Comparison of ENCODE assay signal across 17 cellular contexts in the genomic region with DNA sequence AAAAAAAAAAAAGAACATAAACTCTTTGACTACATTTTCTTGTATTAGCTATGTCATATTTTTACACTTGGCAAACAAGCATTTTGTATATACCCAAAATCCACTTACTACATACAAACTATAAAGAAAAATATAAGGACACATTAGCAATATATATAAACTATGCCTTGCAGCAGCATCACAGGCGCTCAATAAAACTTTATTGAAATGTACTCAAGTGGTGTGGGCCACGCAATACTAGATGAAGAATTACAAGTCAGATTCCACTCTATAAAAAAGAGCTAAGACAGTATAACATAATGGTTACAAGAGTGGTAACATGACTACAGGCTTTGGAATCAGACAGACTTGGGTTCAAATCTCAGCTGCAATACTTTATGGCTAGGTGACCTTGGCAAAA. TPM values are rescaled to one million over a fixed set of nuclear protein-coding genes. Genes with fewer than 3 reads are reported as not detected.
DNase-seq lines count a peak whose midpoint lies in the region; ATAC-seq and TF ChIP-seq lines count a peak whose summit lies in the region.
"Had no signal": no experiment of that assay in that cellular context is flagged by ENCODE, and none has a peak within 500 bp of the region (broad histone marks: within the 10 kb centered on the region; RNA-seq: fewer than 3 reads in every experiment).

No MANE protein-coding gene starts in this region.

- H3K4me1 Mint-ChIP-seq in IgD-negative memory B cell: peaks cover 29 to 41% (median 38%) of the 10 kb centered on the region in 3 donors
- peaks cover 37% of the 10 kb centered on the region for H3K4me1 Mint-ChIP-seq in WTC11
- peaks cover 25% of the 10 kb centered on the region for H3K4me1 Mint-ChIP-seq in memory B cell
- H3K4me1 Mint-ChIP-seq in stimulated activated memory B cell treated with anti-CD40 and anti-IgM and Interleukin-4, amounts not matched to agents 10 μg/mL and 1 μg/mL and 100 μg/mL, for 72 hours: peaks cover 37% of the 10 kb centered on the region
- peaks cover 32% of the 10 kb centered on the region for H3K4me1 Mint-ChIP-seq in nephron progenitor cell

- ATAC-seq in WTC11 (no peak), memory B cell (ENCODE audit: low read depth) (no peak)
- no peak for ATAC-seq in stimulated activated memory B cell treated with anti-CD40 and anti-IgM and Interleukin-4, amounts not matched to agents 10 μg/mL and 1 μg/mL and 100 μg/mL, for 72 hours

- peak overlapping the region in 2 of 3 donors; percentile 64 to 78 for H3K27ac Mint-ChIP-seq in IgD-negative memory B cell
- H3K27ac Mint-ChIP-seq in WTC11: peak overlapping the region; percentile 46; the same call in 1 of the 2 replicates
- peak overlapping the region; percentile 50 for H3K27ac Mint-ChIP-seq in memory B cell
- peak overlapping the region; percentile 98 for H3K27ac Mint-ChIP-seq in stimulated activated memory B cell treated with anti-CD40 and anti-IgM and Interleukin-4, amounts not matched to agents 10 μg/mL and 1 μg/mL and 100 μg/mL, for 72 hours
- no peak overlapping the region for H3K27ac Mint-ChIP-seq in nephron progenitor cell

- no peak for TF ChIP-seq CTCF in WTC11 (IDR thresholded peaks at IDR 0.05)
- no peak for TF ChIP-seq CTCF in nephron progenitor cell (IDR thresholded peaks at IDR 0.05)

- H3K9me3 Mint-ChIP-seq in IgD-negative memory B cell (no peaks in the 10 kb centered on the region), WTC11 (no peaks in the 10 kb centered on the region), memory B cell (no peaks in the 10 kb centered on the region), nephron progenitor cell (peaks cover 11% of the 10 kb centered on the region)
- H3K9me3 Mint-ChIP-seq in stimulated activated memory B cell treated with anti-CD40 and anti-IgM and Interleukin-4, amounts not matched to agents 10 μg/mL and 1 μg/mL and 100 μg/mL, for 72 hours: no peaks in the 10 kb centered on the region
- H3K9me3 Mint-ChIP-seq: CD14-positive monocyte had no signal

- peaks cover 5% of the 10 kb centered on the region for H3K36me3 Mint-ChIP-seq in IgD-negative memory B cell
- peaks cover 9% of the 10 kb centered on the region for H3K36me3 Mint-ChIP-seq in WTC11
- peaks cover 7% of the 10 kb centered on the region for H3K36me3 Mint-ChIP-seq in memory B cell
- peaks cover 15% of the 10 kb centered on the region for H3K36me3 Mint-ChIP-seq in stimulated activated memory B cell treated with anti-CD40 and anti-IgM and Interleukin-4, amounts not matched to agents 10 μg/mL and 1 μg/mL and 100 μg/mL, for 72 hours
- H3K36me3 Mint-ChIP-seq in nephron progenitor cell (ENCODE audit: low read depth): peaks cover 42% of the 10 kb centered on the region

- H3K27me3 Mint-ChIP-seq in IgD-negative memory B cell: no peaks in the 10 kb centered on the region
- no peaks in the 10 kb centered on the region for H3K27me3 Mint-ChIP-seq in WTC11 (ENCODE audit: low read depth)
- no peaks in the 10 kb centered on the region for H3K27me3 Mint-ChIP-seq in memory B cell
- H3K27me3 Mint-ChIP-seq in stimulated activated memory B cell treated with anti-CD40 and anti-IgM and Interleukin-4, amounts not matched to agents 10 μg/mL and 1 μg/mL and 100 μg/mL, for 72 hours: no peaks in the 10 kb centered on the region
- no peaks in the 10 kb centered on the region for H3K27me3 Mint-ChIP-seq in nephron progenitor cell (ENCODE audit: low read depth, poor library complexity)

- H3K4me3 Mint-ChIP-seq in IgD-negative memory B cell (peak overlapping the region in 1 of 4 donors; percentile 65), WTC11 (no peak overlapping the region), memory B cell (no peak overlapping the region), nephron progenitor cell (no peak overlapping the region)
- H3K4me3 Mint-ChIP-seq in stimulated activated memory B cell treated with anti-CD40 and anti-IgM and Interleukin-4, amounts not matched to agents 10 μg/mL and 1 μg/mL and 100 μg/mL, for 72 hours: no peak overlapping the region
- H3K4me3 Mint-ChIP-seq: CD14-positive monocyte had no signal

- no peak for DNase-seq in WTC11 (ENCODE audit: low spot score)
- DNase-seq in memory B cell (ENCODE audit: low spot score in 2 of 2): no peak
- no peak for DNase-seq in RKO (ENCODE audit: low spot score)
- no peak for DNase-seq in retina
- DNase-seq in nephron progenitor cell: no peak
- DNase-seq: ACHN, AML-193, DMS79, NCI-H1048, NCI-H146, NCI-H2081, NCI-H524, SHP77, SK-N-SH had no signal

- POLR2A ChIA-PET in WTC11 (lab: Charles Lee): no interaction called here

- CTCF ChIA-PET in WTC11 (lab: Charles Lee): no interaction called here

TF ChIP-seq in WTC11, 78 proteins besides CTCF, POLR2A, EP300 and RAD21:
- TF ChIP-seq JAZF1 (CRISPR knock-in tag; IDR thresholded peaks at IDR 0.05): no peak
- peak; percentile 5; the same call in 1 of the 2 replicates for TF ChIP-seq GABPB1 (CRISPR knock-in tag; IDR thresholded peaks at IDR 0.05)
- TF ChIP-seq, protein P1, sequence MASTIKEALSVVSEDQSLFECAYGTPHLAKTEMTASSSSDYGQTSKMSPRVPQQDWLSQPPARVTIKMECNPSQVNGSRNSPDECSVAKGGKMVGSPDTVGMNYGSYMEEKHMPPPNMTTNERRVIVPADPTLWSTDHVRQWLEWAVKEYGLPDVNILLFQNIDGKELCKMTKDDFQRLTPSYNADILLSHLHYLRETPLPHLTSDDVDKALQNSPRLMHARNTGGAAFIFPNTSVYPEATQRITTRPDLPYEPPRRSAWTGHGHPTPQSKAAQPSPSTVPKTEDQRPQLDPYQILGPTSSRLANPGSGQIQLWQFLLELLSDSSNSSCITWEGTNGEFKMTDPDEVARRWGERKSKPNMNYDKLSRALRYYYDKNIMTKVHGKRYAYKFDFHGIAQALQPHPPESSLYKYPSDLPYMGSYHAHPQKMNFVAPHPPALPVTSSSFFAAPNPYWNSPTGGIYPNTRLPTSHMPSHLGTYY (CRISPR knock-in tag; IDR thresholded peaks at IDR 0.05): no peak
- no peak for TF ChIP-seq ZNF219 (CRISPR knock-in tag; IDR thresholded peaks at IDR 0.05; ENCODE audit: borderline replicate concordance)
- TF ChIP-seq, protein P2, sequence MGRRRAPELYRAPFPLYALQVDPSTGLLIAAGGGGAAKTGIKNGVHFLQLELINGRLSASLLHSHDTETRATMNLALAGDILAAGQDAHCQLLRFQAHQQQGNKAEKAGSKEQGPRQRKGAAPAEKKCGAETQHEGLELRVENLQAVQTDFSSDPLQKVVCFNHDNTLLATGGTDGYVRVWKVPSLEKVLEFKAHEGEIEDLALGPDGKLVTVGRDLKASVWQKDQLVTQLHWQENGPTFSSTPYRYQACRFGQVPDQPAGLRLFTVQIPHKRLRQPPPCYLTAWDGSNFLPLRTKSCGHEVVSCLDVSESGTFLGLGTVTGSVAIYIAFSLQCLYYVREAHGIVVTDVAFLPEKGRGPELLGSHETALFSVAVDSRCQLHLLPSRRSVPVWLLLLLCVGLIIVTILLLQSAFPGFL (CRISPR knock-in tag; IDR thresholded peaks at IDR 0.05; ENCODE audit: borderline replicate concordance): no peak

RNA-seq across cellular contexts. Expression of a gene that starts 3.1 kb away (rescaled TPM):
- polyA plus RNA-seq in IgD-negative memory B cell: 9.7 TPM
- 5.5 to 7.0 TPM (median 6.2 TPM) in 3 replicates for total RNA-seq in WTC11 (2021)

RNA-seq across cellular contexts. Expression of a gene that starts 3.8 kb away (rescaled TPM):
- polyA plus RNA-seq in IgD-negative memory B cell: 4.9 TPM
- 37.1 to 40.8 TPM (median 40.4 TPM) in 3 replicates for total RNA-seq in WTC11 (2021)
